ENCODE assay signal across 16 cellular contexts in genomic region chr2:238598802-238599530, GRCh38.
DNase-seq lines count a peak whose midpoint lies in the region; ATAC-seq, FAIRE-seq and TF ChIP-seq lines count a peak whose summit lies in the region.
"Had no signal": no experiment of that assay in that cellular context is flagged by ENCODE, and none has a peak within 500 bp of the region (broad histone marks: within the 10 kb centered on the region; RNA-seq: fewer than 3 reads in every experiment).

No MANE protein-coding gene starts in this region.

- no TSS peak for BruUV-seq in GM12878 (replicated peaks; lab: Mats Ljungman, UMichigan)

- TF ChIP-seq EP300 in GM12878 (IDR thresholded peaks at IDR 0.05; ENCODE audit: borderline replicate concordance in 1 of 2, control insufficient read depth in 1 of 2, low read depth in 2 of 2, low read length in 2 of 2): no peak
- no peak for TF ChIP-seq EP300 in tibial nerve (IDR thresholded peaks at IDR 0.05)

- H3K36me3 ChIP-seq in H7 (replicated peaks; ENCODE audit: control insufficient read depth, insufficient read depth, low read length): no peaks in the 10 kb centered on the region
- H3K36me3 ChIP-seq in GM12878 (ENCODE audit: control insufficient read depth in 2 of 2, insufficient read depth in 2 of 2, low read length in 1 of 2): no peaks in the 10 kb centered on the region
- no peaks in the 10 kb centered on the region for H3K36me3 ChIP-seq in tibial artery
- H3K36me3 ChIP-seq in tibial nerve: no peaks in the 10 kb centered on the region
- H3K36me3 ChIP-seq: SJSA1 had no signal

- H3K27ac ChIP-seq in GM12878 (ENCODE audit: control insufficient read depth, insufficient read depth) (no peak overlapping the region), tibial artery (peak overlapping the region; percentile 61 to 72), tibial nerve (peak overlapping the region in 1 of 4 donors; percentile 83)
- H3K27ac ChIP-seq: PC-9 had no signal

- FAIRE-seq in GM12878 (lab: Jason Lieb, UNC): no peak

- CTCF ChIA-PET in GM12878 (lab: Yijun Ruan, JAX): no interaction called here

- H3K4me2 ChIP-seq in GM12878 (ENCODE audit: control insufficient read depth, insufficient read depth): no peak overlapping the region
- H3K4me2 ChIP-seq: PC-9 had no signal

- TF ChIP-seq POLR2A in GM12878 (IDR thresholded peaks at IDR 0.05; ENCODE audit: low read depth, low read length) (no peak), tibial nerve (IDR thresholded peaks at IDR 0.05) (no peak)

- H3K4me3 ChIP-seq in H7 (ENCODE audit: insufficient read depth, low read depth, low read length) (no peak overlapping the region), GM12878 (no peak overlapping the region), tibial artery (no peak overlapping the region), tibial nerve (no peak overlapping the region)
- H3K4me3 ChIP-seq: PC-9, SJSA1 had no signal

- DNase-seq in H7 (peak; percentile 38), GM12878 (ENCODE audit: low read depth, low spot score) (no peak), mesenteric fat pad (ENCODE audit: low spot score) (peak; percentile 51), tibial artery (peak in 1 of 2 donors; percentile 53), tibial nerve (ENCODE audit: low spot score in 2 of 2) (no peak)
- DNase-seq in activated CD4-positive, alpha-beta T cell treated with anti-CD3 and anti-CD28 coated beads, Interleukin-2, amount 50 U/mL, for 1 hour: no peak
- DNase-seq: ACHN, AML-193, EL, NCI-H1048, NCI-H1436 treated with DMSO at 0.1 percent for 48 hours, NCI-H2227 treated with DMSO at 0.1 percent for 48 hours, NCI-H524, PC-9 had no signal

- H3K27me3 ChIP-seq in H7 (ENCODE audit: control insufficient read depth, insufficient read depth, low read length) (no peaks in the 10 kb centered on the region), GM12878 (replicated peaks in 1 of 2; ENCODE audit: control insufficient read depth in 2 of 2, insufficient read depth in 2 of 2, low read length in 1 of 2) (no peaks in the 10 kb centered on the region; a peak in 1 of 4 replicates), tibial artery (no peaks in the 10 kb centered on the region), tibial nerve (no peaks in the 10 kb centered on the region)
- H3K27me3 ChIP-seq: SJSA1 had no signal

- no peaks in the 10 kb centered on the region for H3K79me2 ChIP-seq in GM12878 (ENCODE audit: control insufficient read depth, insufficient read depth, low read length)

- H3K4me1 ChIP-seq in GM12878 (ENCODE audit: control insufficient read depth, insufficient read depth, low read length): no peaks in the 10 kb centered on the region
- peaks cover 0 to 46% (median 34%) of the 10 kb centered on the region in 4 donors for H3K4me1 ChIP-seq in tibial artery
- peaks cover 0 to 32% (median 10%) of the 10 kb centered on the region in 4 donors for H3K4me1 ChIP-seq in tibial nerve

- intact Hi-C loops in GM12878 (cut with micrococcal nuclease; ENCODE audit: unreplicated experiment) (no loop called here), tibial artery (cut with DNase I; ENCODE audit: low total_unique reads) (no loop called here)

- 47% methylated on average over 14 of the region's 14 CpGs for WGBS in GM12878 (ENCODE audit: insufficient coverage, insufficient replicate concordance, low lambda C conversion rate, missing lambda C conversion rate)
- WGBS in tibial nerve, 2 donors: 75 to 79% methylated on average over 14 of the region's 14 CpGs

- no peak for ATAC-seq in GM12878
- ATAC-seq in HG02938 (IDR thresholded peaks at IDR 0.05; ENCODE audit: unreplicated experiment): no peak

- H3K9me3 ChIP-seq in GM12878 (replicated peaks; ENCODE audit: control insufficient read depth, insufficient read depth, low read length) (no peaks in the 10 kb centered on the region; the same call in 2 of the 3 replicates), tibial artery (no peaks in the 10 kb centered on the region), tibial nerve (peaks cover 0 to 5% (median 0%) of the 10 kb centered on the region in 4 donors)

- H2AFZ ChIP-seq in GM12878 (ENCODE audit: control insufficient read depth, low read depth, low read length): no peak overlapping the region
- H2AFZ ChIP-seq: PC-9 had no signal

- RAD21 ChIA-PET in GM12878 (lab: Charles Lee; ENCODE audit: unreplicated experiment): no interaction called here

- H3K9ac ChIP-seq in GM12878 (ENCODE audit: control insufficient read depth, insufficient read depth, low read length): no peak overlapping the region

- TF ChIP-seq RAD21 in GM12878 (IDR thresholded peaks at IDR 0.05; ENCODE audit: insufficient read depth, low read depth, low read length): no peak

- TF ChIP-seq CTCF in GM12878 (IDR thresholded peaks at IDR 0.05 in 2 of 3, conservative IDR thresholded peaks at IDR 0.05 in 1 of 3; ENCODE audit: control insufficient read depth in 2 of 3, extremely low read depth in 1 of 3, insufficient read depth in 1 of 3, low read depth in 3 of 3, low read length in 3 of 3) (no peak), tibial artery (IDR thresholded peaks at IDR 0.05) (no peak), tibial nerve (IDR thresholded peaks at IDR 0.05) (no peak)

- in situ Hi-C loops in GM12878 (cut with MboI): no loop called here

- POLR2A ChIA-PET in GM12878 (lab: Charles Lee): no interaction called here

- SMC1A ChIA-PET in GM12878 (lab: Charles Lee; ENCODE audit: uncharacterized antibody, unreplicated experiment): no interaction called here

- no peaks in the 10 kb centered on the region for H4K20me1 ChIP-seq in GM12878 (ENCODE audit: control insufficient read depth, insufficient read depth)

TF ChIP-seq in GM12878, 131 proteins besides CTCF, POLR2A, EP300 and RAD21:
- TF ChIP-seq ATF7 (IDR thresholded peaks at IDR 0.05; ENCODE audit: low read depth) (peak; percentile 60; the same call in 1 of the 2 replicates), GABPA (IDR thresholded peaks at IDR 0.05; ENCODE audit: low read depth) (no peak)

Comparison
In these comparisons a context has a peak if more than half of its experiments do, and no peak if none do; other contexts are left out.
1. DNase-seq: peak in H7 (single experiment) and mesenteric fat pad (single experiment); none in GM12878 (single experiment), activated CD4-positive, alpha-beta T cell treated with anti-CD3 and anti-CD28 coated beads, Interleukin-2, amount 50 U/mL, for 1 hour (single experiment) and tibial nerve (0 of 2).